Comparison of ENCODE assay signal across 8 cellular contexts in genomic region chr9:69759478-69760277, GRCh38. TPM values are rescaled to one million over a fixed set of nuclear protein-coding genes. Genes with fewer than 3 reads are reported as not detected.
DNase-seq lines count a peak whose midpoint lies in the region; ATAC-seq and TF ChIP-seq lines count a peak whose summit lies in the region.

Gene PTAR1, minus strand, starts transcription at chr9:69760011. Its CDS starts 73 bp downstream, at chr9:69759938.

- H3K9me3 Mint-ChIP-seq in activated B cell treated with CpG ODN at 0.5 μM for 24 hours (no peaks in the 10 kb centered on the region), immature natural killer cell (no peaks in the 10 kb centered on the region)

- peak; percentile 96 for TF ChIP-seq POLR2A in GM18951 (IDR thresholded peaks at IDR 0.05; ENCODE audit: extremely low read depth, insufficient read depth, insufficient read length)

- ATAC-seq in HG03175 (IDR thresholded peaks at IDR 0.05; ENCODE audit: unreplicated experiment) = peak; percentile 90
- ATAC-seq in activated B cell treated with CpG ODN at 0.5 μM for 24 hours (ENCODE audit: low read depth) = peak; percentile 86

- peaks cover 25% of the 10 kb centered on the region for H3K4me1 Mint-ChIP-seq in activated B cell treated with CpG ODN at 0.5 μM for 24 hours
- H3K4me1 Mint-ChIP-seq in immature natural killer cell = peaks cover 25 to 51% of the 10 kb centered on the region in 2 donors

- DNase-seq in AG08395 (ENCODE audit: low spot score) (peak; percentile 83), NCI-H2227 treated with DMSO at 0.1 percent for 48 hours (lab: John Stamatoyannopoulos, UW) (peak; percentile 90), activated B cell treated with CpG ODN at 0.5 μM for 24 hours (peak; percentile 92), cardiac fibroblast (ENCODE audit: low read depth in 2 of 2) (peak; percentile 90 to 93), immature natural killer cell (peak; percentile 87 to 91 (median 91)), smooth muscle cell of the brain vasculature (ENCODE audit: low read depth, low spot score) (peak; percentile 82)

- TF ChIP-seq CTCF in activated B cell treated with CpG ODN at 0.5 μM for 24 hours (IDR thresholded peaks at IDR 0.05) (no peak), cardiac fibroblast (IDR thresholded peaks at IDR 0.05; ENCODE audit: low read depth, low read length) (no peak)

- H3K36me3 Mint-ChIP-seq in activated B cell treated with CpG ODN at 0.5 μM for 24 hours (ENCODE audit: low read depth) = peaks cover 8% of the 10 kb centered on the region
- peaks cover 0 to 3% (median 0%) of the 10 kb centered on the region in 3 donors for H3K36me3 Mint-ChIP-seq in immature natural killer cell

- H3K4me3 Mint-ChIP-seq in activated B cell treated with CpG ODN at 0.5 μM for 24 hours (peak within 1 kb of the TSS; percentile 95), immature natural killer cell (peak within 1 kb of the TSS; percentile 90 to 98 (median 95))

- CTCF ChIA-PET in activated B cell treated with CpG ODN at 0.5 μM for 24 hours (lab: Charles Lee) = no interaction called here

- H3K27me3 Mint-ChIP-seq in activated B cell treated with CpG ODN at 0.5 μM for 24 hours (no peaks in the 10 kb centered on the region), immature natural killer cell (ENCODE audit: low read depth in 3 of 3) (peaks cover 0 to 12% (median 5%) of the 10 kb centered on the region in 3 donors)

- H3K4me3 ChIP-seq in cardiac fibroblast (replicated peaks in 1 of 2; ENCODE audit: low read depth in 2 of 2, low read length in 2 of 2) = peak within 1 kb of the TSS; percentile 69 to 74

- intact Hi-C loops in activated B cell treated with CpG ODN at 0.5 μM for 24 hours (cut with micrococcal nuclease) = loop anchor here (1.0 to 10.0 kb wide), 5 partner anchors 87 to 1115 kb away; partner anchors contain the start of genes APBA1 and KLF9

- in situ Hi-C loops in GM18951 (cut with MboI; ENCODE audit: low sequenced_read_pairs, unreplicated experiment) = no loop called here

- H3K27ac Mint-ChIP-seq in activated B cell treated with CpG ODN at 0.5 μM for 24 hours (peak within 1 kb of the TSS; percentile 94), immature natural killer cell (peak within 1 kb of the TSS; percentile 89 to 98 (median 96))

- POLR2A ChIA-PET in activated B cell treated with CpG ODN at 0.5 μM for 24 hours (lab: Charles Lee) = interaction anchor here (1.0 to 1.3 kb wide), 3 partner anchors 12 to 659 kb away, joined by 3 to 4 read pairs (median 3); no protein-coding TSS in a partner anchor

RNA-seq across cellular contexts. Expression of gene PTAR1, which starts in this region (rescaled TPM):
- total RNA-seq in activated B cell treated with CpG ODN at 0.5 μM for 24 hours = 39.3 and 49.5 TPM in 2 replicates
- polyA plus RNA-seq in immature natural killer cell = 10 to 100 TPM in 2 of 3 donors, 1 to 10 TPM in 1; 7.0 to 16.1 (median 10.7) TPM

Comparison
In these comparisons a context has a peak if more than half of its experiments do, and no peak if none do; other contexts are left out.
1. Peak in every context shown above with its lines: DNase-seq, ATAC-seq and H3K4me3 ChIP-seq.